In genomic region chr22:47633111-47633510, GRCh38 we compare ENCODE assay signal across 28 cellular contexts.
A peak's percentile ranks its signal among the peaks of the same experiment; 100 is the strongest.
DNase-seq lines count a peak whose midpoint lies in the region; ATAC-seq, FAIRE-seq and TF ChIP-seq lines count a peak whose summit lies in the region.
"Had no signal": no experiment of that assay in that cellular context is flagged by ENCODE, and none has a peak within 500 bp of the region (broad histone marks: within the 10 kb centered on the region; RNA-seq: fewer than 3 reads in every experiment).

No MANE protein-coding gene starts in this region.

- H3K9me3 ChIP-seq in HCT116 (ENCODE audit: control insufficient read depth in 1 of 2, insufficient read depth in 1 of 2, low read depth in 1 of 2, low read length in 2 of 2) (peaks cover 6 to 10% of the 10 kb centered on the region in 2 experiments; a peak in 2 of 4 replicates), PC-9 (ENCODE audit: insufficient read depth, low read depth) (no peaks in the 10 kb centered on the region; the same call in 1 of the 2 replicates), upper lobe of right lung (no peaks in the 10 kb centered on the region)
- H3K9me3 ChIP-seq: BE2C, HAP-1 had no signal

- no peak for TF ChIP-seq RAD21 in HCT116 (IDR thresholded peaks at IDR 0.05; ENCODE audit: low read depth)

- CTCF ChIA-PET in HCT116 (lab: Charles Lee) (no interaction called here), PC-9 (lab: Charles Lee) (no interaction called here)

- H2AFZ ChIP-seq in HCT116 (ENCODE audit: low read depth, low read length, poor library complexity, severe bottlenecking) = no peak overlapping the region
- no peak overlapping the region for H2AFZ ChIP-seq in PC-9
- H2AFZ ChIP-seq: GM23248 had no signal

- intact Hi-C loops in HCT116 (cut with micrococcal nuclease) = no loop called here
- intact Hi-C loops in PC-9 (cut with micrococcal nuclease; ENCODE audit: unreplicated experiment) = no loop called here
- intact Hi-C loops in upper lobe of right lung (cut with DNase I) = no loop called here

- H3F3A ChIP-seq in PC-9 (ENCODE audit: insufficient read depth, low read depth) = peaks cover 4% of the 10 kb centered on the region; the same call in 1 of the 2 replicates

- H3K36me3 ChIP-seq in HCT116 (ENCODE audit: control insufficient read depth in 1 of 2, insufficient read depth in 2 of 2, low read length in 2 of 2) (peaks cover 6 to 10% of the 10 kb centered on the region in 2 experiments; a peak in 3 of 4 replicates), PC-9 (ENCODE audit: low read depth) (peaks cover 21% of the 10 kb centered on the region), upper lobe of right lung (no peaks in the 10 kb centered on the region)
- H3K36me3 ChIP-seq: BE2C, HAP-1 had no signal

- H3K4me2 ChIP-seq in HCT116 (ENCODE audit: low read length) (peak overlapping the region; percentile 65), PC-9 (peak overlapping the region; percentile 85)
- H3K4me2 ChIP-seq: KMS-11 had no signal

- H3K9ac ChIP-seq in HCT116 (ENCODE audit: low read length) = no peak overlapping the region
- H3K9ac ChIP-seq: GM23248, KMS-11 had no signal

- H3K9me2 ChIP-seq in HCT116 (ENCODE audit: insufficient read depth) (no peaks in the 10 kb centered on the region), PC-9 (ENCODE audit: insufficient read depth) (no peaks in the 10 kb centered on the region)

- no peak for TF ChIP-seq POLR2A in HCT116 (IDR thresholded peaks at IDR 0.05; ENCODE audit: borderline replicate concordance, extremely low read depth, insufficient read depth, insufficient read length)

- POLR2A ChIA-PET in HCT116 (lab: Charles Lee) = no interaction called here
- POLR2A ChIA-PET in PC-9 (lab: Charles Lee; ENCODE audit: unreplicated experiment) = no interaction called here

- RAD21 ChIA-PET in HCT116 (lab: Charles Lee; ENCODE audit: low non-redundant PET in 1 of 2, low total read pairs in 2 of 2, uncharacterized antibody in 2 of 2, unreplicated experiment in 2 of 2) = no interaction called here

- TF ChIP-seq CTCF in HCT116 (IDR thresholded peaks at IDR 0.05 in 2 of 3, conservative IDR thresholded peaks at IDR 0.05 in 1 of 3; ENCODE audit: borderline replicate concordance in 1 of 3, insufficient read depth in 1 of 3, low read depth in 2 of 3, low read length in 2 of 3) (no peak), PC-9 (conservative IDR thresholded peaks at IDR 0.05) (no peak), foreskin keratinocyte (conservative IDR thresholded peaks at IDR 0.05) (no peak), upper lobe of right lung (IDR thresholded peaks at IDR 0.05) (no peak)

- DNase-seq in HCT116 (ENCODE audit: low read depth, low spot score) (no peak), PC-9 (no peak), foreskin keratinocyte (no peak), upper lobe of right lung (peak; percentile 40), superior temporal gyrus (ENCODE audit: extremely low spot score) (no peak), urothelium cell line (ENCODE audit: low spot score) (no peak)
- DNase-seq: BE2C; CD4-positive, alpha-beta T cell; COR-L47; DMS 273 treated with DMSO at 0.1 percent for 48 hours; DMS79 treated with DMSO at 0.1 percent for 48 hours; GM23248; MV-4-11; NCI-H1105 treated with DMSO at 0.1 percent for 48 hours; NCI-H1694; NCI-H2081; NCI-H2171; NCI-H345; NCI-H524 treated with DMSO at 0.1 percent for 48 hours; NCI-H82; OCI-M1; Right ventricle myocardium superior; SW 1271 had no signal

- no peaks in the 10 kb centered on the region for H4K20me1 ChIP-seq in HCT116 (ENCODE audit: insufficient read depth)
- 0 out of 2 replicates have a peak, but pooled peaks cover 3% of the 10 kb centered on the region for H4K20me1 ChIP-seq in PC-9 (ENCODE audit: insufficient read depth)

- no TSS peak for BruUV-seq in HCT116 (replicated peaks; lab: Mats Ljungman, UMichigan)
- no TSS peak for BruUV-seq in PC-9 (replicated peaks; lab: Mats Ljungman, UMichigan)

- ATAC-seq in HCT116 (no peak), foreskin keratinocyte (peak; percentile 4), upper lobe of right lung (no peak), GM18909 (IDR thresholded peaks at IDR 0.05; ENCODE audit: poor library complexity, unreplicated experiment) (no peak)
- ATAC-seq: GM12878 had no signal

- peaks cover 17% of the 10 kb centered on the region for H3K79me2 ChIP-seq in HCT116 (ENCODE audit: insufficient read depth, low read length)
- peaks cover 20% of the 10 kb centered on the region for H3K79me2 ChIP-seq in PC-9 (ENCODE audit: low read depth)

- H3K4me1 ChIP-seq in HCT116 (ENCODE audit: control insufficient read depth in 1 of 2, insufficient read depth in 2 of 2, low read length in 2 of 2) = peaks cover 2 to 16% of the 10 kb centered on the region in 2 experiments; a peak in 3 of 4 replicates
- H3K4me1 ChIP-seq in PC-9 (replicated peaks; ENCODE audit: insufficient read depth) = peaks cover 13% of the 10 kb centered on the region
- H3K4me1 ChIP-seq in foreskin keratinocyte = no peaks in the 10 kb centered on the region
- no peaks in the 10 kb centered on the region for H3K4me1 ChIP-seq in upper lobe of right lung
- H3K4me1 ChIP-seq: BE2C, HAP-1 had no signal

- no peak for FAIRE-seq in urothelium cell line (lab: Jason Lieb, UNC)
- FAIRE-seq: GM12878, HTR-8/SVneo had no signal

- H3K27ac ChIP-seq in HCT116 (ENCODE audit: low read depth, low read length) = no peak overlapping the region
- no peak overlapping the region for H3K27ac ChIP-seq in PC-9
- H3K27ac ChIP-seq in foreskin keratinocyte = peak overlapping the region; percentile 28
- no peak overlapping the region for H3K27ac ChIP-seq in upper lobe of right lung
- H3K27ac ChIP-seq: GM23248, KMS-11 had no signal

- H3K27me3 ChIP-seq in HCT116 (ENCODE audit: insufficient read depth, low read length) = no peaks in the 10 kb centered on the region
- H3K27me3 ChIP-seq in PC-9 (ENCODE audit: insufficient read depth, low read depth) = no peaks in the 10 kb centered on the region
- no peaks in the 10 kb centered on the region for H3K27me3 ChIP-seq in foreskin keratinocyte
- peaks cover 17% of the 10 kb centered on the region for H3K27me3 ChIP-seq in upper lobe of right lung
- H3K27me3 ChIP-seq: BE2C had no signal

- H3K4me3 ChIP-seq in HCT116 (replicated peaks in 1 of 2; ENCODE audit: low read depth in 1 of 2, low read length in 2 of 2) = peak overlapping the region; percentile 76 to 79; a peak in 3 of 4 replicates
- peak overlapping the region; percentile 74; the same call in 1 of the 2 replicates for H3K4me3 ChIP-seq in PC-9
- H3K4me3 ChIP-seq in upper lobe of right lung = no peak overlapping the region
- H3K4me3 ChIP-seq: GM12878, GM23248, HAP-1 had no signal

TF ChIP-seq in HCT116, 20 proteins besides CTCF, POLR2A, EP300 and RAD21 (continues in another document):
- TF ChIP-seq REST (IDR thresholded peaks at IDR 0.05; ENCODE audit: low read depth) (no peak), CBX3 (IDR thresholded peaks at IDR 0.05; ENCODE audit: low read depth) (no peak), YY1 (IDR thresholded peaks at IDR 0.05; ENCODE audit: extremely low read depth, insufficient replicate concordance, low read depth, low read length) (no peak), ATF3 (IDR thresholded peaks at IDR 0.05) (no peak), EZH2 (IDR thresholded peaks at IDR 0.05) (no peak), EZH2phosphoT487 (IDR thresholded peaks at IDR 0.05; ENCODE audit: borderline replicate concordance) (no peak), SRF (IDR thresholded peaks at IDR 0.05; ENCODE audit: low read depth) (no peak), ZFX (IDR thresholded peaks at IDR 0.05) (no peak), JUND (IDR thresholded peaks at IDR 0.05) (no peak), CEBPB (IDR thresholded peaks at IDR 0.05; ENCODE audit: low read depth) (no peak), SP1 (IDR thresholded peaks at IDR 0.05; ENCODE audit: low read depth) (no peak), ELF1 (IDR thresholded peaks at IDR 0.05; ENCODE audit: borderline replicate concordance, low read depth) (no peak)
